Comparison of ENCODE assay signal across 7 cellular contexts in the genomic region with DNA sequence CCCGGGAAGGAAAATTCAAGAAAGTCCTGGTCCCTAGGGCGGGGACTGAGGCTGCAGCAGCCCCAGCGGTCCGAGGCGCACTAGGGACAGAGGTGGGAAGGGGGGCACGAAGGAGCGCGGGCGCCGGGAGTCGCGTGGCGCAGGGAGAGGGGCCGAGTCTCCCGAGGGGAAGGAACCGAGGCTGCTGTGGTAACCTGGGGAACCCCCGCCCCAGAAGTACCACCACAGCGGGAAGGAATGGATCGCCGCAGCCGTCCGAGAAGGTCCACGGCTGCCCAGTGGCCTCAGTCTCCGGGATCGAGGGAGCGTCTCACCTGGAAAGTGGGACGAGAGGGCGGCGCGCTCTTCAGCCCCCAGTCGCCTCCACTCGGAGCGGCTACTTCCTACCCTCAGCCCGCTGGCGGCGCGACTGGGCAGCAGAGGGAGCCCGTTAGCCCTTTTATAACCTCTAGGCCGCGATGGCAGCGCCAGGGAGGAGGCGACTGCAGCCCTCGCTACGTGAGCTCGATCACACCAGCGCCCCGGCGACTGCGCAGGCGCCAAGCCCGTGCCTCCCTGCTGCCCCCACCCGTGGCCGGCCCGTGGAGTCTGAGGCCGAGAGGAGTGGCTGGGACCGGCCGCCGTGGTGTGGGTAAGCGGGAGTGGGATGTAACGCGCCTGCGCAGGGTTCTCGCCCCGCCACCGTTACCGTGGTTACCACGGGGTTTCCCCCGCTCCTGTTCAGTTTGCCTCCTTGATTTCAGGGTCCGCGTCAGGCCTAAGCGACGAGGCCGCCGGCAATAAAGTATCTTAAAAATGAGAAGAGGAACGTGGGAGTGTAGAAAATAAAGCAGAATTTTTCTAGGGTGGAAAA.
A peak's percentile ranks its signal among the peaks of the same experiment; 100 is the strongest.
DNase-seq lines count a peak whose midpoint lies in the region; ATAC-seq and TF ChIP-seq lines count a peak whose summit lies in the region.

Gene P4HA1 (minus strand): TSS at position 415 of the 853 bp plus-strand sequence. CDS start 21,983 bp downstream, outside the sequence.

- ATAC-seq in GM18508 (IDR thresholded peaks at IDR 0.05; ENCODE audit: insufficient read depth, unreplicated experiment) (peak; percentile 54), HG03025 (IDR thresholded peaks at IDR 0.05; ENCODE audit: low FRiP score, unreplicated experiment) (peak; percentile 74)

- DNase-seq in NCI-H2029 treated with DMSO at 0.1 percent for 48 hours (lab: John Stamatoyannopoulos, UW), result peak; percentile 54
- peak; percentile 96 for DNase-seq in T-helper 9 cell
- DNase-seq in astrocyte of the cerebellum (ENCODE audit: low read depth), result peak; percentile 84
- DNase-seq in hepatic stellate cell (ENCODE audit: low spot score), result peak; percentile 98
- DNase-seq in retinal pigment epithelial cell (ENCODE audit: low read depth), result peak; percentile 85

- in situ Hi-C loops in astrocyte of the cerebellum (cut with HindIII; ENCODE audit: low sequenced_read_pairs), result no loop called here

- peak within 1 kb of the TSS; percentile 97 for H3K4me3 ChIP-seq in astrocyte of the cerebellum (ENCODE audit: low read depth, low read length)
- H3K4me3 ChIP-seq in retinal pigment epithelial cell (ENCODE audit: low read length), result peak within 1 kb of the TSS; percentile 93

- TF ChIP-seq CTCF in astrocyte of the cerebellum (IDR thresholded peaks at IDR 0.05; ENCODE audit: low read depth, low read length, missing control alignments), result peak; percentile 65
- TF ChIP-seq CTCF in retinal pigment epithelial cell (conservative IDR thresholded peaks at IDR 0.05; ENCODE audit: low read depth, low read length), result peak; percentile 58

Comparison
In these comparisons a context has a peak if more than half of its experiments do, and no peak if none do; other contexts are left out.
1. Peak in every context shown above with its lines: DNase-seq, ATAC-seq and H3K4me3 ChIP-seq.